In genomic region chr18:34710430-34711386, GRCh38 we compare ENCODE assay signal across 9 cellular contexts. TPM values are rescaled to one million over a fixed set of nuclear protein-coding genes. Genes with fewer than 3 reads are reported as not detected.
DNase-seq lines count a peak whose midpoint lies in the region; ATAC-seq and TF ChIP-seq lines count a peak whose summit lies in the region.
"Had no signal": no experiment of that assay in that cellular context is flagged by ENCODE, and none has a peak within 500 bp of the region (broad histone marks: within the 10 kb centered on the region; RNA-seq: fewer than 3 reads in every experiment).

No MANE protein-coding gene starts in this region.

- no peaks in the 10 kb centered on the region for H3K27me3 Mint-ChIP-seq in mesothelial cell of epicardium (ENCODE audit: low read depth)
- H3K27me3 Mint-ChIP-seq in CD4-positive, alpha-beta memory T cell = peaks cover 2 to 3% of the 10 kb centered on the region in 2 donors
- H3K27me3 Mint-ChIP-seq in naive thymus-derived CD8-positive, alpha-beta T cell = peaks cover 0 to 16% (median 8%) of the 10 kb centered on the region in 5 donors
- H3K27me3 Mint-ChIP-seq in activated T-cell treated with anti-CD3 and anti-CD28 coated beads, Interleukin-2, amount 50 U/mL, for 4 hours (ENCODE audit: low read depth) = peaks cover 4% of the 10 kb centered on the region

- CTCF ChIA-PET in CD4-positive, alpha-beta memory T cell (lab: Charles Lee; ENCODE audit: partially characterized antibody) = interaction anchor here (0.6 kb wide), 1 partner anchor 222 kb away, joined by 3 read pairs; no protein-coding TSS in a partner anchor

- no peaks in the 10 kb centered on the region for H3K36me3 ChIP-seq in ACC112 (ENCODE audit: insufficient read depth, low read length)
- no peaks in the 10 kb centered on the region for H3K36me3 ChIP-seq in CD4-positive, alpha-beta memory T cell (ENCODE audit: insufficient read depth, low read length)

- H3K9me3 Mint-ChIP-seq in mesothelial cell of epicardium = no peaks in the 10 kb centered on the region
- peaks cover 0 to 3% (median 0%) of the 10 kb centered on the region in 8 donors for H3K9me3 Mint-ChIP-seq in CD4-positive, alpha-beta memory T cell
- H3K9me3 Mint-ChIP-seq in naive thymus-derived CD8-positive, alpha-beta T cell = peaks cover 0 to 5% (median 0%) of the 10 kb centered on the region in 9 donors
- H3K9me3 Mint-ChIP-seq in activated T-cell treated with anti-CD3 and anti-CD28 coated beads, Interleukin-2, amount 50 U/mL, for 4 hours = no peaks in the 10 kb centered on the region
- H3K9me3 Mint-ChIP-seq: memory B cell had no signal

- H3K36me3 Mint-ChIP-seq in mesothelial cell of epicardium = no peaks in the 10 kb centered on the region
- H3K36me3 Mint-ChIP-seq in CD4-positive, alpha-beta memory T cell = no peaks in the 10 kb centered on the region
- H3K36me3 Mint-ChIP-seq in naive thymus-derived CD8-positive, alpha-beta T cell = no peaks in the 10 kb centered on the region
- H3K36me3 Mint-ChIP-seq in activated T-cell treated with anti-CD3 and anti-CD28 coated beads, Interleukin-2, amount 50 U/mL, for 4 hours (ENCODE audit: insufficient read depth) = no peaks in the 10 kb centered on the region
- H3K36me3 Mint-ChIP-seq: memory B cell had no signal

- no peaks in the 10 kb centered on the region for H3K9me3 ChIP-seq in CD4-positive, alpha-beta memory T cell (ENCODE audit: control insufficient read depth in 1 of 2, low read length in 2 of 2)

- ATAC-seq in naive thymus-derived CD8-positive, alpha-beta T cell = no peak
- ATAC-seq in activated CD4-positive, CD25-positive, alpha-beta regulatory T cell treated with anti-CD3 and anti-CD28 coated beads, Interleukin-2, amount 50 U/mL, for 24 hours = no peak
- ATAC-seq in activated T-cell treated with anti-CD3 and anti-CD28 coated beads, Interleukin-2, amount 50 U/mL, for 4 hours = no peak

- peak overlapping the region; percentile 69 for H2AFZ ChIP-seq in ACC112 (ENCODE audit: low read length, unreplicated experiment)

- H3K27ac Mint-ChIP-seq in mesothelial cell of epicardium = peak overlapping the region; percentile 87
- no peak overlapping the region for H3K27ac Mint-ChIP-seq in CD4-positive, alpha-beta memory T cell
- H3K27ac Mint-ChIP-seq in naive thymus-derived CD8-positive, alpha-beta T cell = no peak overlapping the region
- H3K27ac Mint-ChIP-seq: memory B cell had no signal

- H3K4me3 Mint-ChIP-seq in mesothelial cell of epicardium = peak overlapping the region; percentile 48
- no peak overlapping the region for H3K4me3 Mint-ChIP-seq in CD4-positive, alpha-beta memory T cell
- H3K4me3 Mint-ChIP-seq in naive thymus-derived CD8-positive, alpha-beta T cell = no peak overlapping the region
- H3K4me3 Mint-ChIP-seq in activated T-cell treated with anti-CD3 and anti-CD28 coated beads, Interleukin-2, amount 50 U/mL, for 4 hours = no peak overlapping the region
- H3K4me3 Mint-ChIP-seq: memory B cell had no signal

- H3K4me1 Mint-ChIP-seq in mesothelial cell of epicardium = peaks cover 43% of the 10 kb centered on the region
- H3K4me1 Mint-ChIP-seq in CD4-positive, alpha-beta memory T cell = no peaks in the 10 kb centered on the region
- no peaks in the 10 kb centered on the region for H3K4me1 Mint-ChIP-seq in naive thymus-derived CD8-positive, alpha-beta T cell
- no peaks in the 10 kb centered on the region for H3K4me1 Mint-ChIP-seq in activated T-cell treated with anti-CD3 and anti-CD28 coated beads, Interleukin-2, amount 50 U/mL, for 4 hours (ENCODE audit: low read depth)
- H3K4me1 Mint-ChIP-seq: memory B cell had no signal

- H3K4me1 ChIP-seq in ACC112 (ENCODE audit: control insufficient read depth, insufficient read depth, low read length, unreplicated experiment) = peaks cover 40% of the 10 kb centered on the region
- no peaks in the 10 kb centered on the region for H3K4me1 ChIP-seq in CD4-positive, alpha-beta memory T cell (ENCODE audit: insufficient read depth, low read length)

- no peaks in the 10 kb centered on the region for H3K27me3 ChIP-seq in ACC112 (ENCODE audit: insufficient read depth, low read length)
- no peaks in the 10 kb centered on the region for H3K27me3 ChIP-seq in CD4-positive, alpha-beta memory T cell (ENCODE audit: insufficient read depth, low read length)

- intact Hi-C loops in CD4-positive, alpha-beta memory T cell (cut with micrococcal nuclease) = no loop called here

- peak overlapping the region; percentile 74 for H3K4me3 ChIP-seq in ACC112 (ENCODE audit: low read depth, low read length)
- no peak overlapping the region for H3K4me3 ChIP-seq in CD4-positive, alpha-beta memory T cell (ENCODE audit: low read length in 2 of 2)

- peaks cover 2% of the 10 kb centered on the region for H3K79me2 ChIP-seq in ACC112 (ENCODE audit: control insufficient read depth, insufficient read depth, low read length, unreplicated experiment)

- DNase-seq in NCI-H146 (lab: John Stamatoyannopoulos, UW) = peak; percentile 91
- peak in 9 of 61 donors; percentile 15 to 70 (median 40) for DNase-seq in caudate nucleus (lab: John Stamatoyannopoulos, UW)
- DNase-seq in mesothelial cell of epicardium (ENCODE audit: low spot score in 2 of 2, unreplicated experiment in 2 of 2) = no peak
- DNase-seq in CD4-positive, alpha-beta memory T cell = no peak
- DNase-seq in naive thymus-derived CD8-positive, alpha-beta T cell = no peak
- no peak for DNase-seq in activated T-cell treated with anti-CD3 and anti-CD28 coated beads, Interleukin-2, amount 50 U/mL, for 4 hours

- H3K27ac ChIP-seq in ACC112 (ENCODE audit: low read depth, low read length) (peak overlapping the region; percentile 98), caudate nucleus (ENCODE audit: low read depth, low read length) (peak overlapping the region; percentile 89)
- no peak overlapping the region for H3K27ac ChIP-seq in CD4-positive, alpha-beta memory T cell (ENCODE audit: low read depth, low read length)

- POLR2A ChIA-PET in CD4-positive, alpha-beta memory T cell (lab: Charles Lee; ENCODE audit: partially characterized antibody) = no interaction called here
- POLR2A ChIA-PET in naive thymus-derived CD8-positive, alpha-beta T cell (lab: Charles Lee) = no interaction called here

- no peak for TF ChIP-seq CTCF in mesothelial cell of epicardium (IDR thresholded peaks at IDR 0.05; ENCODE audit: unreplicated experiment)

RNA-seq across cellular contexts. Expression of gene DTNA, which starts 0.6 kb away (rescaled TPM):
- total RNA-seq in mesothelial cell of epicardium = 8.4 to 10.9 TPM (median 10.1 TPM) in 3 replicates
- under 1 TPM in 1 of 2 experiments, not detected in 1; 0.58 TPM for total RNA-seq in CD4-positive, alpha-beta memory T cell
- polyA plus RNA-seq in CD4-positive, alpha-beta memory T cell = not detected
- not detected for total RNA-seq in naive thymus-derived CD8-positive, alpha-beta T cell
- polyA plus RNA-seq in naive thymus-derived CD8-positive, alpha-beta T cell = not detected
- under 1 TPM in 2 of 3 donors, not detected in 1; 0.18 to 0.24 TPM for total RNA-seq in activated T-cell treated with anti-CD3 and anti-CD28 coated beads, Interleukin-2, amount 50 U/mL, for 4 hours
